9 cellular contexts compared by ENCODE assay signal in genomic region chr18:26455639-26456038, GRCh38.
"Had no signal": no experiment of that assay in that cellular context is flagged by ENCODE, and none has a peak within 500 bp of the region (broad histone marks: within the 10 kb centered on the region; RNA-seq: fewer than 3 reads in every experiment).

No MANE protein-coding gene starts in this region.

- H3K27ac ChIP-seq: GM23248 had no signal

- H2AFZ ChIP-seq: GM23248 had no signal

- H3K4me3 ChIP-seq: GM23248, K562 had no signal

- ATAC-seq: K562 had no signal

- DNase-seq: GM23248, GOT3, H9, HCEC 1CT, IMR-90, KG1 had no signal

- H3K9ac ChIP-seq: GM23248 had no signal

- FAIRE-seq: H54, HTR-8/SVneo, K562 had no signal
